In the genomic region with DNA sequence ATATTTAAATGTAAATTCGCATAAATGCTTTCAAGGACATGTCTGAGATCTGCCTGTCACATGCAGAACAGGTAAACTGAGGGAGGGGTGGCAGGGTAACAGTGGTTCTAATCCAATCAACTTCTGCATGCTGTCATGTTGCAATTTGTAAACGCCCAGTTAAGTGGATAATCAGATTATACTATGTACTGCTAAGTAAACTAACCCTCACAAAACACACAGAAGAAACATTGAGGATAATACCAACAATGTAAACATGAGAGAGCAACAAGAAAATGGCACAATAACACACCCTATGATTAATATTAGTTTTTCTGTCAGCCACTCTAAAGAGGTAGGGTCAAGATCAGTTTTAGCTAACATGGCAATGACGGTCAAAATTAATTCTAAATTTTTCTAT, we compare ENCODE assay signal across 21 cellular contexts.
"Had no signal": no experiment of that assay in that cellular context is flagged by ENCODE, and none has a peak within 500 bp of the region (broad histone marks: within the 10 kb centered on the region; RNA-seq: fewer than 3 reads in every experiment).

No MANE protein-coding gene starts in this region.

- H3K4me3 ChIP-seq: adrenal gland, MG63 had no signal

- ATAC-seq: activated CD4-positive, CD25-positive, alpha-beta regulatory T cell treated with anti-CD3 and anti-CD28 coated beads, Interleukin-2, amount 50 U/mL, for 24 hours; activated CD8-positive, alpha-beta T cell treated with anti-CD3 and anti-CD28 coated beads, Interleukin-2, amount 10 ng/mL, durations not matched to agents 7 days and 5 days had no signal

- H3K9me3 ChIP-seq: adrenal gland, MG63 had no signal

- H3K36me3 ChIP-seq: adrenal gland, MG63 had no signal

- H3K27me3 ChIP-seq: adrenal gland, MG63 had no signal

- H3K27ac ChIP-seq: adrenal gland, KMS-11 had no signal

- H3K9ac ChIP-seq: KMS-11 had no signal

- DNase-seq: activated CD4-positive, alpha-beta T cell treated with anti-CD3 and anti-CD28 coated beads for 48 hours; activated CD4-positive, alpha-beta T cell treated with anti-CD3 and anti-CD28 coated beads, Interleukin-2, amount 50 U/mL, for 4 hours; activated CD8-positive, alpha-beta memory T cell treated with anti-CD3 and anti-CD28 coated beads, Interleukin-2, amount 50 U/mL, for 48 hours; activated CD8-positive, alpha-beta T cell treated with anti-CD3 and anti-CD28 coated beads, Interleukin-2, amount 10 ng/mL, durations not matched to agents 7 days and 5 days; activated naive CD4-positive, alpha-beta T cell treated with anti-CD3 and anti-CD28 coated beads, Interleukin-2, amount 50 U/mL, for 16 hours; activated naive CD8-positive, alpha-beta T cell treated with anti-CD3 and anti-CD28 coated beads, Interleukin-2, amount 10 ng/mL, durations not matched to agents 7 days and 5 days; activated T-cell treated with anti-CD3 and anti-CD28 coated beads, Interleukin-2, amount 50 U/mL, for 1 hour; adrenal gland; anterior cingulate cortex; cerebellar nuclear complex; MG63; MV-4-11; NCI-H2029; NCI-H2107; NCI-H2171 treated with DMSO at 0.1 percent for 48 hours; NCI-H226; NCI-H510A; NCI-H526 treated with DMSO at 0.1 percent for 48 hours; SHP77 had no signal

- H3K4me1 ChIP-seq: adrenal gland had no signal
